In the genomic region with DNA sequence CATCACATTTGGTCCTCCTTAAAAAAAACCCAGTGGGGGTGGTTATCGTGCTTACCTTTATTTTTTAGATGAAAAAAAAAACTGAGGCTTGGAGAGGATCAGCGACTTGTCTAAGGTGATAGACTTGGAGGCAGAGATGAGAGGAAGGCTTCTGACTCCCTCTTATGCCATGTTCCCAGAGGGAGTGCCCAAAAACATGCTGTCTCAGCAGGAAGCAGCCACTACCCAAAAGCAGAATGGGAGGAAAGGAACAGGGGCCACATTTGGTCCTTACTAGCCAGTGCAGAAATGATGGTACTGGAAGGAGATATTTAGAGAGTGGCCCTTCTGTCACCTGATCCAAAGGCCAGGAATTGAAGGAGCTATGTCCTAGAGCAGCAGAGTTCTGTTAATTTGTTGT, we compare ENCODE assay signal across 20 cellular contexts.
DNase-seq lines count a peak whose midpoint lies in the region; ATAC-seq and TF ChIP-seq lines count a peak whose summit lies in the region.
"Had no signal": no experiment of that assay in that cellular context is flagged by ENCODE, and none has a peak within 500 bp of the region (broad histone marks: within the 10 kb centered on the region; RNA-seq: fewer than 3 reads in every experiment).

No MANE protein-coding gene starts in this region.

- peak overlapping the region; percentile 4 for H3K4me3 ChIP-seq in CD8-positive, alpha-beta memory T cell (ENCODE audit: low read length)
- H3K4me3 ChIP-seq: heart right ventricle, skin epidermis, thoracic aorta had no signal

- DNase-seq in T-helper 1 cell, result no peak
- no peak for DNase-seq in CD8-positive, alpha-beta memory T cell
- DNase-seq in activated B cell treated with CpG ODN at 0.5 μM for 24 hours, result no peak
- no peak for DNase-seq in memory B cell (ENCODE audit: low spot score in 2 of 2)
- no peak for DNase-seq in central memory CD4-positive, alpha-beta T cell
- DNase-seq: activated effector memory CD4-positive, alpha-beta T cell treated with Interleukin-2 at 50 U/mL for 16 hours; aorta; DMS153; heart right ventricle; NCI-H146; NCI-H82; stimulated activated CD4-positive, alpha-beta T cell treated with anti-CD3 and anti-CD28 coated beads, Interleukin-4, amount 100 ng/mL, for 24 hours had no signal

- TF ChIP-seq CTCF in activated B cell treated with CpG ODN at 0.5 μM for 24 hours (IDR thresholded peaks at IDR 0.05), result no peak

- H3K27me3 ChIP-seq in CD8-positive, alpha-beta memory T cell (ENCODE audit: insufficient read depth, low read length, poor library complexity, severe bottlenecking), result no peaks in the 10 kb centered on the region
- H3K27me3 ChIP-seq: heart right ventricle had no signal

- H3K4me1 Mint-ChIP-seq in T-helper 1 cell treated with Interleukin-12 subunit alpha and Interleukin-12 subunit beta and Interleukin-4 antibody, amounts not matched to agents 30 μg/mL and 1 μg/mL, for 36 hours (ENCODE audit: low read depth), result peaks cover 24% of the 10 kb centered on the region
- peaks cover 50 to 72% (median 60%) of the 10 kb centered on the region in 3 donors for H3K4me1 Mint-ChIP-seq in CD8-positive, alpha-beta memory T cell
- H3K4me1 Mint-ChIP-seq in activated B cell treated with CpG ODN at 0.5 μM for 24 hours, result peaks cover 68% of the 10 kb centered on the region
- H3K4me1 Mint-ChIP-seq in memory B cell, result peaks cover 36% of the 10 kb centered on the region

- H3K9me3 ChIP-seq in CD8-positive, alpha-beta memory T cell (ENCODE audit: low read length), result no peaks in the 10 kb centered on the region
- H3K9me3 ChIP-seq: heart right ventricle, thoracic aorta had no signal

- intact Hi-C loops in activated B cell treated with CpG ODN at 0.5 μM for 24 hours (cut with micrococcal nuclease), result loop anchor here (5.0 kb wide), 1 partner anchor 98 kb away; no protein-coding TSS in a partner anchor

- no peaks in the 10 kb centered on the region for H3K36me3 Mint-ChIP-seq in T-helper 1 cell treated with Interleukin-12 subunit alpha and Interleukin-12 subunit beta and Interleukin-4 antibody, amounts not matched to agents 30 μg/mL and 1 μg/mL, for 36 hours (ENCODE audit: low read depth)
- no peaks in the 10 kb centered on the region for H3K36me3 Mint-ChIP-seq in CD8-positive, alpha-beta memory T cell
- H3K36me3 Mint-ChIP-seq in activated B cell treated with CpG ODN at 0.5 μM for 24 hours (ENCODE audit: low read depth) (no peaks in the 10 kb centered on the region), memory B cell (no peaks in the 10 kb centered on the region)

- peak overlapping the region; percentile 59 for H3K4me3 Mint-ChIP-seq in T-helper 1 cell treated with Interleukin-12 subunit alpha and Interleukin-12 subunit beta and Interleukin-4 antibody, amounts not matched to agents 30 μg/mL and 1 μg/mL, for 36 hours
- H3K4me3 Mint-ChIP-seq in CD8-positive, alpha-beta memory T cell, result peak overlapping the region; percentile 61 to 85 (median 79)
- H3K4me3 Mint-ChIP-seq in activated B cell treated with CpG ODN at 0.5 μM for 24 hours, result peak overlapping the region; percentile 63
- H3K4me3 Mint-ChIP-seq in memory B cell, result peak overlapping the region; percentile 70
- H3K4me3 Mint-ChIP-seq: nephron had no signal

- ATAC-seq in activated B cell treated with CpG ODN at 0.5 μM for 24 hours (ENCODE audit: low read depth) (no peak), memory B cell (ENCODE audit: low read depth) (no peak), HG03469 (IDR thresholded peaks at IDR 0.05; ENCODE audit: unreplicated experiment) (no peak)
- no peak for ATAC-seq in activated CD4-positive, CD25-positive, alpha-beta regulatory T cell treated with anti-CD3 and anti-CD28 coated beads, Interleukin-2, amount 50 U/mL, for 24 hours
- ATAC-seq: heart right ventricle, Panc1 had no signal

- no peaks in the 10 kb centered on the region for H3K9me3 Mint-ChIP-seq in T-helper 1 cell treated with Interleukin-12 subunit alpha and Interleukin-12 subunit beta and Interleukin-4 antibody, amounts not matched to agents 30 μg/mL and 1 μg/mL, for 36 hours
- no peaks in the 10 kb centered on the region for H3K9me3 Mint-ChIP-seq in CD8-positive, alpha-beta memory T cell
- H3K9me3 Mint-ChIP-seq in activated B cell treated with CpG ODN at 0.5 μM for 24 hours (no peaks in the 10 kb centered on the region), memory B cell (no peaks in the 10 kb centered on the region)
- H3K9me3 Mint-ChIP-seq: nephron had no signal

- no peaks in the 10 kb centered on the region for H3K36me3 ChIP-seq in CD8-positive, alpha-beta memory T cell (ENCODE audit: insufficient read depth, low read length)
- H3K36me3 ChIP-seq: heart right ventricle, thoracic aorta had no signal

- H3K27me3 Mint-ChIP-seq in T-helper 1 cell treated with Interleukin-12 subunit alpha and Interleukin-12 subunit beta and Interleukin-4 antibody, amounts not matched to agents 30 μg/mL and 1 μg/mL, for 36 hours (ENCODE audit: low read depth), result no peaks in the 10 kb centered on the region
- no peaks in the 10 kb centered on the region for H3K27me3 Mint-ChIP-seq in CD8-positive, alpha-beta memory T cell
- H3K27me3 Mint-ChIP-seq in activated B cell treated with CpG ODN at 0.5 μM for 24 hours (no peaks in the 10 kb centered on the region), memory B cell (no peaks in the 10 kb centered on the region)

- H3K4me1 ChIP-seq in CD8-positive, alpha-beta memory T cell (ENCODE audit: insufficient read depth, low read length), result peaks cover 33% of the 10 kb centered on the region

- no peak overlapping the region for H3K27ac ChIP-seq in CD8-positive, alpha-beta memory T cell (ENCODE audit: low read depth, low read length)
- H3K27ac ChIP-seq: 22Rv1, thoracic aorta had no signal

- CTCF ChIA-PET in CD8-positive, alpha-beta memory T cell (lab: Charles Lee), result interaction anchor here (0.6 to 2.2 kb wide), 6 partner anchors 9 to 117 kb away, joined by 3 to 19 read pairs (median 3); no protein-coding TSS in a partner anchor
- CTCF ChIA-PET in activated B cell treated with CpG ODN at 0.5 μM for 24 hours (lab: Charles Lee), result interaction anchor here (1.3 kb wide), 1 partner anchor 13 kb away, joined by 3 read pairs; no protein-coding TSS in a partner anchor

- H3K27ac Mint-ChIP-seq in T-helper 1 cell treated with Interleukin-12 subunit alpha and Interleukin-12 subunit beta and Interleukin-4 antibody, amounts not matched to agents 30 μg/mL and 1 μg/mL, for 36 hours, result peak overlapping the region; percentile 59
- peak overlapping the region; percentile 78 to 95 (median 93) for H3K27ac Mint-ChIP-seq in CD8-positive, alpha-beta memory T cell
- peak overlapping the region; percentile 72 for H3K27ac Mint-ChIP-seq in activated B cell treated with CpG ODN at 0.5 μM for 24 hours
- H3K27ac Mint-ChIP-seq in memory B cell, result peak overlapping the region; percentile 82
- H3K27ac Mint-ChIP-seq: nephron had no signal

- POLR2A ChIA-PET in CD8-positive, alpha-beta memory T cell (lab: Charles Lee), result interaction anchor here (0.7 to 1.9 kb wide), 5 partner anchors 9 to 118 kb away, joined by 3 to 8 read pairs (median 4); partner anchors contain the start of gene B3GNT2
- POLR2A ChIA-PET in activated B cell treated with CpG ODN at 0.5 μM for 24 hours (lab: Charles Lee), result interaction anchor here (0.7 to 1.3 kb wide), 2 partner anchors 9 to 13 kb away, joined by 3 read pairs; no protein-coding TSS in a partner anchor
